Comparison of ENCODE assay signal across 10 cellular contexts in the genomic region with DNA sequence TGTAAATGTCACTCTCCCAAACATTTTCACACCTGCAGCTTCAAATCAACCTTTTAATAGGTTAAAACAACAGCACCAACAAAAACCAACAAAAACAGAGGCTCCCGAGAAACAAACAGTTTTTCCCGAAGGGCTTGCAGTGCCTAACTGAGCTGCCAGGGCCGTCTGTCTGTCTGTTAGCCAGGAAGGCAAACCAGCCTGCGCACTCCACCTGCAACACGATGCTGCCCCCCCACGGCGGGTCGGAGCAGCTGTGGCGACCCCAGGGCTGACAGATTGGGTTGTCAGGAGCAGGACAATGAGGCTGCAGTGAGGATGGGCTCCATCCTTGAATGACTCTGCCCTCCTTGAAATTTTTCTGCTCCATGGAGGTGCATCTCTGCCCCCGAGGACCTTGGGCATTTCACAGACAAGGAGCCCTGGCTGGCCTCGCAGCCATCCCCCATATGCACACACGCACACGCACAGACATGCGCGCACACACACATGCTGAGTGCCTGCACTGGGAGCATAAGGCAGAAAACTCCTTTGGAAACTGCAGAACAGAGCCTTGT. TPM values are rescaled to one million over a fixed set of nuclear protein-coding genes. Genes with fewer than 3 reads are reported as not detected.
A peak's percentile ranks its signal among the peaks of the same experiment; 100 is the strongest.
DNase-seq lines count a peak whose midpoint lies in the region; ATAC-seq lines count a peak whose summit lies in the region.
"Had no signal": no experiment of that assay in that cellular context is flagged by ENCODE, and none has a peak within 500 bp of the region (broad histone marks: within the 10 kb centered on the region; RNA-seq: fewer than 3 reads in every experiment).

No MANE protein-coding gene starts in this region.

- peak; percentile 61 for DNase-seq in Daoy (ENCODE audit: low read depth)
- peak; percentile 10 for DNase-seq in Jurkat, Clone E6-1 (ENCODE audit: low read depth, low spot score)
- DNase-seq in UCSD-AML1 (lab: John Stamatoyannopoulos, UW; ENCODE audit: unreplicated experiment) = peak; percentile 24
- DNase-seq in iPS-NIHi7 (ENCODE audit: extremely low spot score) = peak; percentile 71
- no peak for DNase-seq in posterior vena cava (ENCODE audit: low spot score)
- no peak for DNase-seq in T-helper 9 cell

- ATAC-seq in HG02981 (IDR thresholded peaks at IDR 0.05; ENCODE audit: unreplicated experiment) (no peak), GM19467 (IDR thresholded peaks at IDR 0.05; ENCODE audit: unreplicated experiment) (no peak)

- intact Hi-C loops in posterior vena cava (cut with DNase I) = no loop called here

- no peak overlapping the region for H3K4me3 ChIP-seq in Jurkat, Clone E6-1 (ENCODE audit: low read length)
- H3K4me3 ChIP-seq: Peyer's patch had no signal

RNA-seq across cellular contexts. Expression of a gene that starts 2.6 kb away (rescaled TPM):
- not detected in 2 replicates for total RNA-seq in Daoy (2014; rRNA removed; shearing (Covaris generic))
- polyA plus RNA-seq in Jurkat, Clone E6-1 (2012; ENCODE audit: insufficient read depth, insufficient read length) = not detected
- total RNA-seq in posterior vena cava = not detected
- total RNA-seq: Peyer's patch, temporal lobe had no signal

Comparison
In these comparisons a context has a peak if more than half of its experiments do, and no peak if none do; other contexts are left out.
1. DNase-seq: peak in Daoy (single experiment), Jurkat, Clone E6-1 (single experiment), UCSD-AML1 (single experiment) and iPS-NIHi7 (single experiment); none in posterior vena cava (single experiment) and T-helper 9 cell (single experiment).